9 cellular contexts compared by ENCODE assay signal in genomic region chr6:44004625-44005506, GRCh38.
DNase-seq lines count a peak whose midpoint lies in the region; ATAC-seq and TF ChIP-seq lines count a peak whose summit lies in the region.
"Had no signal": no experiment of that assay in that cellular context is flagged by ENCODE, and none has a peak within 500 bp of the region (broad histone marks: within the 10 kb centered on the region; RNA-seq: fewer than 3 reads in every experiment).

No MANE protein-coding gene starts in this region.

- H3K27ac ChIP-seq in mammary epithelial cell (ENCODE audit: insufficient read depth, low read depth, low read length), result no peak overlapping the region
- no peak overlapping the region for H3K27ac ChIP-seq in neuronal stem cell (replicated peaks; ENCODE audit: low read length)
- H3K27ac ChIP-seq: sigmoid colon had no signal

- H4K8ac ChIP-seq in neuronal stem cell (ENCODE audit: low read depth, low read length), result no peak overlapping the region

- H3K14ac ChIP-seq in neuronal stem cell (ENCODE audit: low read length), result peak overlapping the region; percentile 41

- H3K79me1 ChIP-seq in neuronal stem cell (ENCODE audit: low read depth, low read length), result no peaks in the 10 kb centered on the region

- H3K18ac ChIP-seq in neuronal stem cell (ENCODE audit: low read length), result peak overlapping the region; percentile 76

- H2BK15ac ChIP-seq in neuronal stem cell (ENCODE audit: low read length), result peak overlapping the region; percentile 81

- no TSS peak for BruUV-seq in mammary epithelial cell (replicated peaks; lab: Mats Ljungman, UMichigan)

- H2AK5ac ChIP-seq in neuronal stem cell (ENCODE audit: low read depth, low read length), result peak overlapping the region; percentile 85

- H3K23ac ChIP-seq in neuronal stem cell (ENCODE audit: low read depth, low read length, poor library complexity), result no peak overlapping the region

- dilution Hi-C loops in mammary epithelial cell (cut with HindIII; ENCODE audit: low sequenced_read_pairs), result no loop called here

- in situ Hi-C loops in mammary epithelial cell (cut with MboI; ENCODE audit: low sequenced_read_pairs in 2 of 2), result no loop called here

- no peaks in the 10 kb centered on the region for H3K79me2 ChIP-seq in Loucy (ENCODE audit: insufficient read depth, low read length)
- no peaks in the 10 kb centered on the region for H3K79me2 ChIP-seq in mammary epithelial cell (ENCODE audit: insufficient read depth, low read length)

- no peaks in the 10 kb centered on the region for H3K9me2 ChIP-seq in Loucy (replicated peaks; ENCODE audit: low read depth, low read length)

- no peak overlapping the region for H2BK120ac ChIP-seq in neuronal stem cell (ENCODE audit: low read depth, low read length)

- H3F3A ChIP-seq in Loucy (ENCODE audit: low read depth), result no peaks in the 10 kb centered on the region

- no peak overlapping the region for H2BK5ac ChIP-seq in neuronal stem cell (ENCODE audit: low read length)

- H3K27me3 ChIP-seq in Loucy (ENCODE audit: insufficient read depth, low read length, poor library complexity, severe bottlenecking) (no peaks in the 10 kb centered on the region), mammary epithelial cell (ENCODE audit: insufficient read depth, low read length) (no peaks in the 10 kb centered on the region), neuronal stem cell (ENCODE audit: control insufficient read depth in 3 of 3, insufficient read depth in 3 of 3, low read depth in 1 of 3, low read length in 3 of 3) (peaks cover 0 to 82% (median 4%) of the 10 kb centered on the region in 3 experiments)

- no peak overlapping the region for H3K4ac ChIP-seq in neuronal stem cell (ENCODE audit: low read length)

- H4K20me1 ChIP-seq in Loucy (ENCODE audit: insufficient read depth, low read length, poor library complexity, severe bottlenecking) (no peaks in the 10 kb centered on the region), mammary epithelial cell (ENCODE audit: insufficient read depth, low read length) (no peaks in the 10 kb centered on the region)

- peaks cover 23% of the 10 kb centered on the region for H3K4me1 ChIP-seq in Loucy (ENCODE audit: insufficient read depth, low read length, poor library complexity, severe bottlenecking)
- peaks cover 15% of the 10 kb centered on the region for H3K4me1 ChIP-seq in mammary epithelial cell (ENCODE audit: insufficient read depth, low read length)
- peaks cover 0 to 39% of the 10 kb centered on the region in 2 donors for H3K4me1 ChIP-seq in neuronal stem cell (ENCODE audit: control insufficient read depth in 2 of 2, insufficient read depth in 1 of 2, low read depth in 1 of 2, low read length in 2 of 2)

- WGBS in mammary epithelial cell (ENCODE audit: low coverage, missing lambda C conversion rate), result 96% methylated on average over 3 of the region's 7 CpGs
- WGBS in neuronal stem cell (ENCODE audit: extremely low coverage in 2 of 2, insufficient read length in 2 of 2, insufficient replicate concordance in 1 of 2), 2 donors, result no CpG with 5 or more reads among the region's 7 CpGs

- H4K91ac ChIP-seq in neuronal stem cell (ENCODE audit: low read depth, low read length, poor library complexity), result no peak overlapping the region

- no peak overlapping the region for H3K9ac ChIP-seq in Loucy (ENCODE audit: low read depth, low read length, poor library complexity, severe bottlenecking)
- no peak overlapping the region for H3K9ac ChIP-seq in mammary epithelial cell (ENCODE audit: insufficient read depth, low read length)
- H3K9ac ChIP-seq in neuronal stem cell (ENCODE audit: low read depth, low read length, poor library complexity), result peak overlapping the region; percentile 39

- DNase-seq in DMS 273 (lab: John Stamatoyannopoulos, UW; ENCODE audit: unreplicated experiment) (peak; percentile 56), DMS 273 treated with DMSO at 0.1 percent for 48 hours (lab: John Stamatoyannopoulos, UW) (no peak), mammary epithelial cell (no peak), neuronal stem cell (ENCODE audit: low spot score) (no peak), GOT3 (lab: John Stamatoyannopoulos, UW) (no peak)
- DNase-seq in activated CD4-positive, CD25-positive, alpha-beta regulatory T cell treated with anti-CD3 and anti-CD28 coated beads, Interleukin-2, amount 50 U/mL, for 72 hours, result no peak
- DNase-seq: sigmoid colon had no signal

- H2BK12ac ChIP-seq in neuronal stem cell (ENCODE audit: low read length), result peak overlapping the region; percentile 53

- CTCF ChIA-PET in mammary epithelial cell (lab: Charles Lee; ENCODE audit: low non-redundant PET), result no interaction called here

- intact Hi-C loops in mammary epithelial cell (cut with micrococcal nuclease), result loop anchor here (2.0 kb wide), 1 partner anchor 236 kb away; no protein-coding TSS in a partner anchor

- H3K9me3 ChIP-seq in Loucy (ENCODE audit: insufficient read depth, low read depth, low read length) (no peaks in the 10 kb centered on the region), mammary epithelial cell (replicated peaks; ENCODE audit: insufficient read depth, low read length) (no peaks in the 10 kb centered on the region), neuronal stem cell (replicated peaks in 1 of 2; ENCODE audit: control insufficient read depth in 2 of 2, insufficient read depth in 1 of 2, low read depth in 1 of 2, low read length in 2 of 2) (peaks cover 0 to 4% of the 10 kb centered on the region in 2 donors)
- H3K9me3 ChIP-seq: sigmoid colon had no signal

- ATAC-seq in GM19455 (IDR thresholded peaks at IDR 0.05; ENCODE audit: unreplicated experiment), result no peak

- no peaks in the 10 kb centered on the region for H3K36me3 ChIP-seq in Loucy (ENCODE audit: insufficient read depth, low read length)
- H3K36me3 ChIP-seq in mammary epithelial cell (ENCODE audit: insufficient read depth, low read length), result no peaks in the 10 kb centered on the region
- no peaks in the 10 kb centered on the region for H3K36me3 ChIP-seq in neuronal stem cell (replicated peaks in 1 of 2; ENCODE audit: control insufficient read depth in 2 of 2, insufficient read depth in 2 of 2, low read length in 2 of 2)
- H3K36me3 ChIP-seq: sigmoid colon had no signal

- no peak overlapping the region for H3K4me3 ChIP-seq in Loucy (ENCODE audit: low read length, poor library complexity, severe bottlenecking)
- no peak overlapping the region for H3K4me3 ChIP-seq in mammary epithelial cell (replicated peaks in 1 of 3; ENCODE audit: insufficient read depth in 1 of 3, low read depth in 2 of 3, low read length in 3 of 3)
- no peak overlapping the region for H3K4me3 ChIP-seq in neuronal stem cell (ENCODE audit: low read length in 2 of 2)
- H3K4me3 ChIP-seq: sigmoid colon had no signal

- H2AFZ ChIP-seq in Loucy (ENCODE audit: low read length), result no peak overlapping the region
- no peak overlapping the region for H2AFZ ChIP-seq in mammary epithelial cell (ENCODE audit: low read depth, low read length)
- H2AFZ ChIP-seq in neuronal stem cell (ENCODE audit: low read length), result no peak overlapping the region

- peak; percentile 61 for TF ChIP-seq CTCF in Loucy (conservative IDR thresholded peaks at IDR 0.05; ENCODE audit: low read length)
- peak; percentile 11 to 55 for TF ChIP-seq CTCF in mammary epithelial cell (conservative IDR thresholded peaks at IDR 0.05 in 1 of 2, IDR thresholded peaks at IDR 0.05 in 1 of 2; ENCODE audit: extremely low read depth in 1 of 2, insufficient read depth in 1 of 2, low read depth in 1 of 2, low read length in 2 of 2)

- no peak overlapping the region for H3K4me2 ChIP-seq in Loucy (ENCODE audit: low read depth, low read length, poor library complexity, severe bottlenecking)
- no peak overlapping the region for H3K4me2 ChIP-seq in mammary epithelial cell (ENCODE audit: insufficient read depth, low read depth, low read length)
- no peak overlapping the region for H3K4me2 ChIP-seq in neuronal stem cell (ENCODE audit: insufficient read depth, low read length, poor library complexity, severe bottlenecking)
